In the genomic region with DNA sequence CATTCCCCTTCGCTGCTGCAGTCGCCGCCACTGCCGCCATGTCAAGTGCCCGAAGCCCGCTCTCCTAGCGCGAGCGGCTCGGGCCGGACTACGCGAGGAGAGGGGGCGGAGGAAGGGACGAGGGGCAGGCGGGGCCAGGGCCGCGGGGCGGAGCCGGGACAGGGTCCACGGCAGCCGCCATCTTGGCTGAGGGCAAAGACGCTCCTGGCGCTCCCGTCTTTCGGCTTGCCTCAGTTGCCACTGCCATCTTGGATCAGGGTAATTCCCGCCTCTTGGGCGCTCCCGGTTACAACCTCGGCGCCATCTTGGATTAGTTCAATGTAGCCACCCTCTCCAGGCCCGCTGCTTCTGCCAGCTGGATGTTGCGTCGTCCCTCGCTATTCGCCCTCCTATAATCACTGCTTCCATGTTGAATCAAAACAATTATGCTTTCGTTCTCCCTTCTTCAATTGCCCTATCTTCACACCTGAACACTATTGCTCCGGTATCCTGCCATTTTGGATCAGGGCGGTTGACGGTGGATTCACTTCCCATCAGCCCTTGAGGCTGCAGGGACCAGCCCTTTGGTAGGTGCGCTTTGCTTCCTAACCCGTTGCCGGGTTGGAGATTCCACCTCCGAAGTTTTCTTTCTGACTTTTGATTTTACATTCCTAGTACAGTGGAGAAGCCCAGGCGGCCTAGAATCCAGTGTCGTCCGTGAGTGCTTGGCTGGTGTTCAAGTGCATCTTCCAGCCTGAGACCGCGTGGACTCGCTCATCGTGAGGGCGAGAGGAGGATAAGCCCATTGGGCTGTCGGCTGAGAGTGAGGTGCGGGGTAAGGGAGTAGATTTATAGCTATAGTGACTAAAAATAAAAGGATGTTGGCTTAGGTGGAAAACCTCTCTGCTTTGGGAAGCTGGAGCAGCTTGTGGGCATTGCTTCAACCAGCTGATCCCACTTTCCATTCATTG, we compare ENCODE assay signal across 8 cellular contexts. TPM values are rescaled to one million over a fixed set of nuclear protein-coding genes. Genes with fewer than 3 reads are reported as not detected.
DNase-seq lines count a peak whose midpoint lies in the region; ATAC-seq and TF ChIP-seq lines count a peak whose summit lies in the region.

A gene with protein sequence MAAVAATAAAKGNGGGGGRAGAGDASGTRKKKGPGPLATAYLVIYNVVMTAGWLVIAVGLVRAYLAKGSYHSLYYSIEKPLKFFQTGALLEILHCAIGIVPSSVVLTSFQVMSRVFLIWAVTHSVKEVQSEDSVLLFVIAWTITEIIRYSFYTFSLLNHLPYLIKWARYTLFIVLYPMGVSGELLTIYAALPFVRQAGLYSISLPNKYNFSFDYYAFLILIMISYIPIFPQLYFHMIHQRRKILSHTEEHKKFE (minus strand): TSS at position 66 of the 950 bp plus-strand sequence. CDS start 26 bp downstream, at position 40.

- peak within 1 kb of the TSS; percentile 99 for H2AK5ac ChIP-seq in trophoblast cell (ENCODE audit: low read length)

- H3K4me1 ChIP-seq in adipocyte (ENCODE audit: control insufficient read depth, insufficient read depth, low read length) (peaks cover 37% of the 10 kb centered on the region), trophoblast cell (ENCODE audit: control insufficient read depth in 1 of 2, insufficient read depth in 2 of 2, low read length in 2 of 2) (peaks cover 4 to 5% of the 10 kb centered on the region in 2 experiments), transverse colon (peaks cover 0 to 33% (median 16%) of the 10 kb centered on the region in 4 donors)

- H3K27me3 ChIP-seq in adipocyte (replicated peaks; ENCODE audit: control insufficient read depth, insufficient read depth, low read length) = no peaks in the 10 kb centered on the region
- H3K27me3 ChIP-seq in trophoblast cell (ENCODE audit: insufficient read depth, low read length) = no peaks in the 10 kb centered on the region
- no peaks in the 10 kb centered on the region for H3K27me3 ChIP-seq in transverse colon

- no peak within 1 kb of the TSS for H3K23ac ChIP-seq in trophoblast cell (ENCODE audit: low read length)

- H2AFZ ChIP-seq in trophoblast cell (ENCODE audit: insufficient read depth, low read length, poor library complexity) = peak within 1 kb of the TSS; percentile 89

- ATAC-seq in HG02798 (IDR thresholded peaks at IDR 0.05; ENCODE audit: poor library complexity, unreplicated experiment) = peak; percentile 93

- peak within 1 kb of the TSS; percentile 99 for H4K91ac ChIP-seq in trophoblast cell (ENCODE audit: low read depth, low read length)

- peak; percentile 99 for DNase-seq in NCI-H1436 (lab: John Stamatoyannopoulos, UW)
- peak; percentile 91 for DNase-seq in T follicular helper cell (ENCODE audit: low read depth)
- DNase-seq in adipocyte (ENCODE audit: low read depth) = peak; percentile 99
- peak; percentile 99 for DNase-seq in cardiac septum (ENCODE audit: low spot score)
- DNase-seq in trophoblast cell = peak; percentile 98 to 99
- peak; percentile 98 for DNase-seq in transverse colon

- peak within 1 kb of the TSS; percentile 91 for H2BK12ac ChIP-seq in trophoblast cell (ENCODE audit: low read length)

- TF ChIP-seq CTCF in GM12875 (IDR thresholded peaks at IDR 0.05; ENCODE audit: borderline replicate concordance, insufficient read depth, low read depth, low read length) (no peak), transverse colon (IDR thresholded peaks at IDR 0.05) (peak in 1 of 5 experiments; percentile 3)

- H2BK5ac ChIP-seq in trophoblast cell (ENCODE audit: low read depth, low read length, poor library complexity) = peak within 1 kb of the TSS; percentile 98

- intact Hi-C loops in cardiac septum (cut with DNase I) = no loop called here
- intact Hi-C loops in transverse colon (cut with DNase I; ENCODE audit: low total_unique reads) = no loop called here

- H3K9ac ChIP-seq in adipocyte (ENCODE audit: low read length) = peak within 1 kb of the TSS; percentile 95
- H3K9ac ChIP-seq in trophoblast cell (ENCODE audit: low read length) = peak within 1 kb of the TSS; percentile 84

- no CpG with 5 or more reads among the region's 54 CpGs for WGBS in trophoblast cell (ENCODE audit: extremely low coverage, insufficient coverage, insufficient read length)
- 1% methylated on average over 10 to 53 of the region's 54 CpGs for WGBS in transverse colon (ENCODE audit: low coverage in 1 of 2), 2 donors

- H3K4me3 ChIP-seq in GM12875 (ENCODE audit: low read depth, low read length) (peak within 1 kb of the TSS; percentile 83), adipocyte (ENCODE audit: low read length) (peak within 1 kb of the TSS; percentile 96), trophoblast cell (ENCODE audit: low read depth, low read length) (peak within 1 kb of the TSS; percentile 92), transverse colon (peak within 1 kb of the TSS; percentile 70 to 96 (median 82))

- peak within 1 kb of the TSS; percentile 95 for H2BK120ac ChIP-seq in trophoblast cell (ENCODE audit: insufficient read depth, low read length, poor library complexity)

- H3K79me2 ChIP-seq in trophoblast cell (ENCODE audit: control insufficient read depth, insufficient read depth, low read length, poor library complexity) = peaks cover 13% of the 10 kb centered on the region

- peaks cover 22% of the 10 kb centered on the region for H3K36me3 ChIP-seq in adipocyte (ENCODE audit: control insufficient read depth, insufficient read depth, low read length, severe bottlenecking)
- H3K36me3 ChIP-seq in trophoblast cell (ENCODE audit: control insufficient read depth in 1 of 2, insufficient read depth in 2 of 2, low read length in 2 of 2) = peaks cover 8 to 15% of the 10 kb centered on the region in 2 experiments
- peaks cover 0 to 7% (median 1%) of the 10 kb centered on the region in 4 donors for H3K36me3 ChIP-seq in transverse colon

- H3K4me2 ChIP-seq in trophoblast cell (ENCODE audit: low read length) = peak within 1 kb of the TSS; percentile 71

- peak within 1 kb of the TSS; percentile 92 for H4K12ac ChIP-seq in trophoblast cell (ENCODE audit: low read depth, low read length)

- H3K14ac ChIP-seq in trophoblast cell (ENCODE audit: low read length) = peak within 1 kb of the TSS; percentile 99

- H3K27ac ChIP-seq in trophoblast cell (ENCODE audit: low read depth, low read length) (peak within 1 kb of the TSS; percentile 95), transverse colon (peak within 1 kb of the TSS; percentile 91 to 95 (median 92))

- TF ChIP-seq POLR2A in transverse colon (IDR thresholded peaks at IDR 0.05) = peak; percentile 96

- no peaks in the 10 kb centered on the region for H3K9me3 ChIP-seq in adipocyte (ENCODE audit: control insufficient read depth, low read length)
- peaks cover 3% of the 10 kb centered on the region for H3K9me3 ChIP-seq in trophoblast cell (ENCODE audit: insufficient read depth, low read depth, low read length)
- H3K9me3 ChIP-seq in transverse colon = no peaks in the 10 kb centered on the region

- no peak for TF ChIP-seq EP300 in transverse colon (IDR thresholded peaks at IDR 0.05; ENCODE audit: low read depth)

- H3K4ac ChIP-seq in trophoblast cell (ENCODE audit: low read depth, low read length) = peak within 1 kb of the TSS; percentile 93

- peaks cover 28% of the 10 kb centered on the region for H3K79me1 ChIP-seq in trophoblast cell (ENCODE audit: low read length)

- peak within 1 kb of the TSS; percentile 99 for H3K18ac ChIP-seq in trophoblast cell (ENCODE audit: low read length)

- in situ Hi-C loops in transverse colon (cut with MboI; ENCODE audit: low pct_ligation_motif_present in 1 of 4, low pct_unique_long_range_greater_than_20kb in 1 of 4, low sequenced_read_pairs in 3 of 4) = no loop called here

- peak within 1 kb of the TSS; percentile 93 for H4K8ac ChIP-seq in trophoblast cell (ENCODE audit: low read depth, low read length)

RNA-seq across cellular contexts. Expression of the gene that starts here (rescaled TPM):
- total RNA-seq in cardiac septum = 12.3 TPM
- 48.8 and 49.1 TPM in 2 replicates for polyA plus RNA-seq in trophoblast cell (2013)
- total RNA-seq in transverse colon = 10 to 100 TPM; 11.9 to 70.5 (median 48.2) TPM

Comparison
In these comparisons a context has a peak if more than half of its experiments do, and no peak if none do; other contexts are left out.
1. Peak in every context shown above with its lines: DNase-seq, ATAC-seq, H3K4me3 ChIP-seq and H3K27ac ChIP-seq.